In genomic region chr2:219433666-219434467, GRCh38 we compare ENCODE assay signal across 8 cellular contexts. TPM values are rescaled to one million over a fixed set of nuclear protein-coding genes. Genes with fewer than 3 reads are reported as not detected.
DNase-seq lines count a peak whose midpoint lies in the region; ATAC-seq and TF ChIP-seq lines count a peak whose summit lies in the region.
"Had no signal": no experiment of that assay in that cellular context is flagged by ENCODE, and none has a peak within 500 bp of the region (broad histone marks: within the 10 kb centered on the region; RNA-seq: fewer than 3 reads in every experiment).

No MANE protein-coding gene starts in this region.

- TF ChIP-seq CTCF in GM06990 (IDR thresholded peaks at IDR 0.05; ENCODE audit: insufficient read depth, low read length, poor library complexity, severe bottlenecking) = peak; percentile 48
- TF ChIP-seq CTCF in brain (conservative IDR thresholded peaks at IDR 0.05) = peak; percentile 22 to 24
- TF ChIP-seq CTCF in right lobe of liver (IDR thresholded peaks at IDR 0.05) = peak in 3 of 4 donors; percentile 14 to 25 (median 16)
- peak in 1 of 6 experiments; percentile 5 for TF ChIP-seq CTCF in thyroid gland (IDR thresholded peaks at IDR 0.05)

- peaks cover 23% of the 10 kb centered on the region for H3K4me1 Mint-ChIP-seq in brain
- H3K4me1 Mint-ChIP-seq in activated T-helper 1 cell treated with anti-CD3 and anti-CD28 coated beads, Interleukin-12 subunit alpha, Interleukin-12 subunit beta, Interleukin-2, Interleukin-4 antibody, amounts not matched to agents 30 ng/mL and 10 ng/mL and 1 ng/mL, durations not matched to agents 14 hours and 24 hours and 36 hours (ENCODE audit: low read depth) = no peaks in the 10 kb centered on the region

- TF ChIP-seq POLR2A in right lobe of liver (IDR thresholded peaks at IDR 0.05) (no peak), thyroid gland (IDR thresholded peaks at IDR 0.05) (no peak)

- WGBS in right lobe of liver (ENCODE audit: insufficient coverage, low coverage, low lambda C conversion rate, missing lambda C conversion rate) = 72% methylated on average over 9 of the region's 16 CpGs
- 82 to 83% methylated on average over 16 of the region's 16 CpGs for whole genome bisulfite sequencing in thyroid gland, 2 donors

- intact Hi-C loops in right lobe of liver (cut with DNase I) (no loop called here), thyroid gland (cut with DNase I) (no loop called here)
- intact Hi-C loops in activated T-helper 1 cell treated with anti-CD3 and anti-CD28 coated beads, Interleukin-12 subunit alpha, Interleukin-12 subunit beta, Interleukin-2, Interleukin-4 antibody, amounts not matched to agents 30 ng/mL and 10 ng/mL and 1 ng/mL, durations not matched to agents 14 hours and 24 hours and 36 hours (cut with micrococcal nuclease) = loop anchor here (1.0 kb wide), 1 partner anchor 31 kb away; no protein-coding TSS in a partner anchor

- peak overlapping the region in 2 of 5 experiments; percentile 16 to 59 for H3K27ac Mint-ChIP-seq in brain
- no peak overlapping the region for H3K27ac Mint-ChIP-seq in activated T-helper 1 cell treated with anti-CD3 and anti-CD28 coated beads, Interleukin-12 subunit alpha, Interleukin-12 subunit beta, Interleukin-2, Interleukin-4 antibody, amounts not matched to agents 30 ng/mL and 10 ng/mL and 1 ng/mL, durations not matched to agents 14 hours and 24 hours and 36 hours

- H3K36me3 Mint-ChIP-seq in brain = no peaks in the 10 kb centered on the region
- no peaks in the 10 kb centered on the region for H3K36me3 Mint-ChIP-seq in activated T-helper 1 cell treated with anti-CD3 and anti-CD28 coated beads, Interleukin-12 subunit alpha, Interleukin-12 subunit beta, Interleukin-2, Interleukin-4 antibody, amounts not matched to agents 30 ng/mL and 10 ng/mL and 1 ng/mL, durations not matched to agents 14 hours and 24 hours and 36 hours (ENCODE audit: low read depth)

- H3K36me3 ChIP-seq in GM06990 (ENCODE audit: control insufficient read depth, insufficient read depth, low read length) = no peaks in the 10 kb centered on the region
- H3K36me3 ChIP-seq in right lobe of liver = no peaks in the 10 kb centered on the region
- no peaks in the 10 kb centered on the region for H3K36me3 ChIP-seq in thyroid gland

- H3K27me3 ChIP-seq in GM06990 (replicated peaks; ENCODE audit: control insufficient read depth, insufficient read depth, low read length) (no peaks in the 10 kb centered on the region; the same call in none of the 2 replicates), right lobe of liver (no peaks in the 10 kb centered on the region), thyroid gland (peaks cover 20% of the 10 kb centered on the region)

- peaks cover 23% of the 10 kb centered on the region for H3K27me3 Mint-ChIP-seq in brain
- H3K27me3 Mint-ChIP-seq in activated T-helper 1 cell treated with anti-CD3 and anti-CD28 coated beads, Interleukin-12 subunit alpha, Interleukin-12 subunit beta, Interleukin-2, Interleukin-4 antibody, amounts not matched to agents 30 ng/mL and 10 ng/mL and 1 ng/mL, durations not matched to agents 14 hours and 24 hours and 36 hours (ENCODE audit: insufficient read depth) = peaks cover 28% of the 10 kb centered on the region

- ATAC-seq in right lobe of liver = no peak
- no peak for ATAC-seq in HG03378 (IDR thresholded peaks at IDR 0.05; ENCODE audit: unreplicated experiment)

- no peak overlapping the region for H3K4me3 Mint-ChIP-seq in brain
- H3K4me3 Mint-ChIP-seq in activated T-helper 1 cell treated with anti-CD3 and anti-CD28 coated beads, Interleukin-12 subunit alpha, Interleukin-12 subunit beta, Interleukin-2, Interleukin-4 antibody, amounts not matched to agents 30 ng/mL and 10 ng/mL and 1 ng/mL, durations not matched to agents 14 hours and 24 hours and 36 hours = no peak overlapping the region

- no peak for DNase-seq in GM06990 (ENCODE audit: extremely low read depth, insufficient read length)
- DNase-seq in NAMALWA (ENCODE audit: low spot score) = peak; percentile 60
- DNase-seq in right lobe of liver = no peak
- no peak for DNase-seq in thyroid gland
- DNase-seq in activated T-helper 1 cell treated with anti-CD3 and anti-CD28 coated beads, Interleukin-12 subunit alpha, Interleukin-12 subunit beta, Interleukin-2, Interleukin-4 antibody, amounts not matched to agents 30 ng/mL and 10 ng/mL and 1 ng/mL, durations not matched to agents 14 hours and 24 hours and 36 hours (ENCODE audit: low spot score) = no peak

- H3K27ac ChIP-seq in right lobe of liver (no peak overlapping the region), thyroid gland (no peak overlapping the region)

- H3K9me3 ChIP-seq in right lobe of liver (no peaks in the 10 kb centered on the region), thyroid gland (no peaks in the 10 kb centered on the region)

- H3K4me3 ChIP-seq in GM06990 (replicated peaks; ENCODE audit: low read depth, low read length) = no peak overlapping the region
- no peak overlapping the region for H3K4me3 ChIP-seq in right lobe of liver
- no peak overlapping the region for H3K4me3 ChIP-seq in thyroid gland (replicated peaks in 1 of 3)

- H3K9me3 Mint-ChIP-seq in brain = peaks cover 0 to 4% (median 0%) of the 10 kb centered on the region in 5 experiments
- no peaks in the 10 kb centered on the region for H3K9me3 Mint-ChIP-seq in activated T-helper 1 cell treated with anti-CD3 and anti-CD28 coated beads, Interleukin-12 subunit alpha, Interleukin-12 subunit beta, Interleukin-2, Interleukin-4 antibody, amounts not matched to agents 30 ng/mL and 10 ng/mL and 1 ng/mL, durations not matched to agents 14 hours and 24 hours and 36 hours

- H3K4me1 ChIP-seq in right lobe of liver (peaks cover 0 to 7% (median 0%) of the 10 kb centered on the region in 4 donors), thyroid gland (peaks cover 0 to 8% of the 10 kb centered on the region in 2 donors)

RNA-seq across cellular contexts. Expression of gene SPEG, which starts 0.8 kb away (rescaled TPM):
- 26.3 TPM for polyA plus RNA-seq in brain (ENCODE audit: insufficient read depth, low read depth, low replicate concordance)
- total RNA-seq in right lobe of liver (1 to 10 TPM in 1 of 6 experiments, under 1 TPM in 5; 0.24 to 1.5 (median 0.48) TPM), thyroid gland (1 to 10 TPM; 1.9 to 3.5 (median 3.3) TPM)
- 0.13 TPM in 1 of 2 replicates, not detected in the other for total RNA-seq in activated T-helper 1 cell treated with anti-CD3 and anti-CD28 coated beads, Interleukin-12 subunit alpha, Interleukin-12 subunit beta, Interleukin-2, Interleukin-4 antibody, amounts not matched to agents 30 ng/mL and 10 ng/mL and 1 ng/mL, durations not matched to agents 14 hours and 24 hours and 36 hours

RNA-seq across cellular contexts. Expression of gene DES, which starts 15.7 kb away (rescaled TPM):
- polyA plus RNA-seq in brain (ENCODE audit: insufficient read depth, low read depth, low replicate concordance) = 9.7 TPM
- 10 to 100 TPM in 1 of 6 experiments, 1 to 10 TPM in 5; 1.2 to 25.6 (median 2.5) TPM for total RNA-seq in right lobe of liver
- 10 to 100 TPM; 26.7 to 54.4 (median 28.7) TPM for total RNA-seq in thyroid gland
- total RNA-seq in activated T-helper 1 cell treated with anti-CD3 and anti-CD28 coated beads, Interleukin-12 subunit alpha, Interleukin-12 subunit beta, Interleukin-2, Interleukin-4 antibody, amounts not matched to agents 30 ng/mL and 10 ng/mL and 1 ng/mL, durations not matched to agents 14 hours and 24 hours and 36 hours = not detected in 2 replicates
- total RNA-seq: T-helper 1 cell treated with Interleukin-12 subunit alpha and Interleukin-12 subunit beta and Interleukin-4 antibody, amounts not matched to agents 30 ng/mL and 1 ng/mL, for 36 hours had no signal

RNA-seq across cellular contexts. Expression of gene DNPEP, which starts 46.2 kb away (rescaled TPM):
- polyA plus RNA-seq in brain (ENCODE audit: insufficient read depth, low read depth, low replicate concordance) = 43.5 TPM
- total RNA-seq in right lobe of liver (10 to 100 TPM; 37.1 to 60.2 (median 47.0) TPM), thyroid gland (10 to 100 TPM; 35.9 to 49.5 (median 41.6) TPM)
- total RNA-seq in activated T-helper 1 cell treated with anti-CD3 and anti-CD28 coated beads, Interleukin-12 subunit alpha, Interleukin-12 subunit beta, Interleukin-2, Interleukin-4 antibody, amounts not matched to agents 30 ng/mL and 10 ng/mL and 1 ng/mL, durations not matched to agents 14 hours and 24 hours and 36 hours = 124 and 128 TPM in 2 replicates
